Comparison of ENCODE assay signal across 1 cellular context in the genomic region with DNA sequence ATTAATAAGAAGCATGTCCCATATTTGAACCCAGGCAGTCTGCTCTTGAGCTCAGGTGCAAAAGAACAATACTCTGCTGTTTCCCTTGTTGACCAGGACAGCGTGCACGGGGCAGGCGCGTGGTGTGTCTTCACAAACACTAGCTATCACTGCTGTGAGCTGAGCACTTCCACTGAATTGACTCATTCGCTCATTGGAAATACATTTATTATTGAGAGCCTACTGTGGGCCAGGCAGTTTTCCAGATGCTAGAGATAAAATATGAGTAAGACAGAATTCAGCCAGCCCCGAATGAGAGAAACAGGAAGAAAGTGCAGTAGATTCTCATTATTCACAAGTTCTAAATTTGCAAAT.
TF ChIP-seq lines count a peak whose summit lies in the region.

No MANE protein-coding gene starts in this region.

TF ChIP-seq in K562, 482 proteins besides CTCF, POLR2A, EP300 and RAD21 (continued from another document and continues in another):
- TF ChIP-seq, protein P1, sequence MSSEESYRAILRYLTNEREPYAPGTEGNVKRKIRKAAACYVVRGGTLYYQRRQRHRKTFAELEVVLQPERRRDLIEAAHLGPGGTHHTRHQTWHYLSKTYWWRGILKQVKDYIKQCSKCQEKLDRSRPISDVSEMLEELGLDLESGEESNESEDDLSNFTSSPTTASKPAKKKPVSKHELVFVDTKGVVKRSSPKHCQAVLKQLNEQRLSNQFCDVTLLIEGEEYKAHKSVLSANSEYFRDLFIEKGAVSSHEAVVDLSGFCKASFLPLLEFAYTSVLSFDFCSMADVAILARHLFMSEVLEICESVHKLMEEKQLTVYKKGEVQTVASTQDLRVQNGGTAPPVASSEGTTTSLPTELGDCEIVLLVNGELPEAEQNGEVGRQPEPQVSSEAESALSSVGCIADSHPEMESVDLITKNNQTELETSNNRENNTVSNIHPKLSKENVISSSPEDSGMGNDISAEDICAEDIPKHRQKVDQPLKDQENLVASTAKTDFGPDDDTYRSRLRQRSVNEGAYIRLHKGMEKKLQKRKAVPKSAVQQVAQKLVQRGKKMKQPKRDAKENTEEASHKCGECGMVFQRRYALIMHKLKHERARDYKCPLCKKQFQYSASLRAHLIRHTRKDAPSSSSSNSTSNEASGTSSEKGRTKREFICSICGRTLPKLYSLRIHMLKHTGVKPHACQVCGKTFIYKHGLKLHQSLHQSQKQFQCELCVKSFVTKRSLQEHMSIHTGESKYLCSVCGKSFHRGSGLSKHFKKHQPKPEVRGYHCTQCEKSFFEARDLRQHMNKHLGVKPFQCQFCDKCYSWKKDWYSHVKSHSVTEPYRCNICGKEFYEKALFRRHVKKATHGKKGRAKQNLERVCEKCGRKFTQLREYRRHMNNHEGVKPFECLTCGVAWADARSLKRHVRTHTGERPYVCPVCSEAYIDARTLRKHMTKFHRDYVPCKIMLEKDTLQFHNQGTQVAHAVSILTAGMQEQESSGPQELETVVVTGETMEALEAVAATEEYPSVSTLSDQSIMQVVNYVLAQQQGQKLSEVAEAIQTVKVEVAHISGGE (CRISPR knock-in tag; IDR thresholded peaks at IDR 0.05) = no peak
- TF ChIP-seq, protein P2, sequence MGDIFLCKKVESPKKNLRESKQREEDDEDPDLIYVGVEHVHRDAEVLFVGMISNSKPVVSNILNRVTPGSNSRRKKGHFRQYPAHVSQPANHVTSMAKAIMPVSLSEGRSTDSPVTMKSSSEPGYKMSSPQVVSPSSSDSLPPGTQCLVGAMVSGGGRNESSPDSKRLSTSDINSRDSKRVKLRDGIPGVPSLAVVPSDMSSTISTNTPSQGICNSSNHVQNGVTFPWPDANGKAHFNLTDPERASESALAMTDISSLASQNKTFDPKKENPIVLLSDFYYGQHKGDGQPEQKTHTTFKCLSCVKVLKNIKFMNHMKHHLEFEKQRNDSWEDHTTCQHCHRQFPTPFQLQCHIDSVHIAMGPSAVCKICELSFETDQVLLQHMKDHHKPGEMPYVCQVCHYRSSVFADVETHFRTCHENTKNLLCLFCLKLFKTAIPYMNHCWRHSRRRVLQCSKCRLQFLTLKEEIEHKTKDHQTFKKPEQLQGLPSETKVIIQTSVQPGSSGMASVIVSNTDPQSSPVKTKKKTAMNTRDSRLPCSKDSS (IDR thresholded peaks at IDR 0.05; ENCODE audit: low read depth, partially characterized antibody) = no peak
- TF ChIP-seq SIX5 (IDR thresholded peaks at IDR 0.05; ENCODE audit: borderline replicate concordance in 1 of 2, insufficient read depth in 1 of 2, low read depth in 1 of 2, low read length in 2 of 2) (no peak), ZC3H4 (CRISPR knock-in tag; IDR thresholded peaks at IDR 0.05; ENCODE audit: borderline replicate concordance) (no peak), RAD51 (IDR thresholded peaks at IDR 0.05; ENCODE audit: borderline replicate concordance, low read depth) (no peak), HMGN3 (IDR thresholded peaks at IDR 0.05; ENCODE audit: borderline replicate concordance, extremely low read depth, insufficient read length, low read depth, low read length) (no peak), RBM25 (IDR thresholded peaks at IDR 0.05; ENCODE audit: low read depth, low read length, severe bottlenecking) (no peak), NRF1 (conservative IDR thresholded peaks at IDR 0.05 in 1 of 2, IDR thresholded peaks at IDR 0.05 in 1 of 2) (peak; percentile 44 to 57), MYC (IDR thresholded peaks at IDR 0.05; ENCODE audit: low read depth, low read length) (peak; percentile 44; the same call in 1 of the 2 replicates), MYC (CRISPR knock-in tag; IDR thresholded peaks at IDR 0.05; ENCODE audit: borderline replicate concordance, low read depth) (no peak), ESRRA (IDR thresholded peaks at IDR 0.05; ENCODE audit: borderline replicate concordance, low read depth) (no peak), SPI1 (IDR thresholded peaks at IDR 0.05; ENCODE audit: borderline replicate concordance, low read depth, low read length) (no peak), ZNF165 (CRISPR knock-in tag; IDR thresholded peaks at IDR 0.05; ENCODE audit: borderline replicate concordance) (no peak), TBP (optimal IDR thresholded peaks at IDR 0.05; ENCODE audit: low read depth, low read length) (no peak), HNRNPUL1 (IDR thresholded peaks at IDR 0.05; ENCODE audit: low read length) (no peak), RBM17 (IDR thresholded peaks at IDR 0.05; ENCODE audit: borderline replicate concordance, low read depth, low read length) (no peak), SRSF7 (optimal IDR thresholded peaks at IDR 0.05; ENCODE audit: low read depth, low read length) (no peak), ZNF311 (CRISPR knock-in tag; IDR thresholded peaks at IDR 0.05) (no peak), MTF1 (CRISPR knock-in tag; IDR thresholded peaks at IDR 0.05; ENCODE audit: borderline replicate concordance) (no peak), JUN (IDR thresholded peaks at IDR 0.05; ENCODE audit: borderline replicate concordance, low read depth, low read length) (no peak), JUN (CRISPR knock-in tag; IDR thresholded peaks at IDR 0.05; ENCODE audit: borderline replicate concordance) (no peak), CREBBP (IDR thresholded peaks at IDR 0.05; ENCODE audit: low read depth, low read length) (no peak), RNF2 (IDR thresholded peaks at IDR 0.05) (no peak), NCOR1 (IDR thresholded peaks at IDR 0.05) (no peak), CBFB (CRISPR knock-in tag; IDR thresholded peaks at IDR 0.05) (no peak), ZNF830 (CRISPR knock-in tag; IDR thresholded peaks at IDR 0.05) (no peak), NFE2 (IDR thresholded peaks at IDR 0.05; ENCODE audit: low read depth) (no peak), STAT5B (CRISPR knock-in tag; IDR thresholded peaks at IDR 0.05) (no peak), ZNF263 (CRISPR knock-in tag; IDR thresholded peaks at IDR 0.05; ENCODE audit: borderline replicate concordance) (no peak), FOSL1 (tag; conservative IDR thresholded peaks at IDR 0.05) (peak; percentile 64), LCOR (CRISPR knock-in tag; IDR thresholded peaks at IDR 0.05) (no peak), CHD1 (IDR thresholded peaks at IDR 0.05; ENCODE audit: low read length) (no peak), CC2D1A (IDR thresholded peaks at IDR 0.05) (no peak), ZNF134 (CRISPR knock-in tag; conservative IDR thresholded peaks at IDR 0.05) (no peak), KLF13 (tag; IDR thresholded peaks at IDR 0.05; ENCODE audit: borderline replicate concordance, low read depth) (no peak)
- TF ChIP-seq, protein P3, sequence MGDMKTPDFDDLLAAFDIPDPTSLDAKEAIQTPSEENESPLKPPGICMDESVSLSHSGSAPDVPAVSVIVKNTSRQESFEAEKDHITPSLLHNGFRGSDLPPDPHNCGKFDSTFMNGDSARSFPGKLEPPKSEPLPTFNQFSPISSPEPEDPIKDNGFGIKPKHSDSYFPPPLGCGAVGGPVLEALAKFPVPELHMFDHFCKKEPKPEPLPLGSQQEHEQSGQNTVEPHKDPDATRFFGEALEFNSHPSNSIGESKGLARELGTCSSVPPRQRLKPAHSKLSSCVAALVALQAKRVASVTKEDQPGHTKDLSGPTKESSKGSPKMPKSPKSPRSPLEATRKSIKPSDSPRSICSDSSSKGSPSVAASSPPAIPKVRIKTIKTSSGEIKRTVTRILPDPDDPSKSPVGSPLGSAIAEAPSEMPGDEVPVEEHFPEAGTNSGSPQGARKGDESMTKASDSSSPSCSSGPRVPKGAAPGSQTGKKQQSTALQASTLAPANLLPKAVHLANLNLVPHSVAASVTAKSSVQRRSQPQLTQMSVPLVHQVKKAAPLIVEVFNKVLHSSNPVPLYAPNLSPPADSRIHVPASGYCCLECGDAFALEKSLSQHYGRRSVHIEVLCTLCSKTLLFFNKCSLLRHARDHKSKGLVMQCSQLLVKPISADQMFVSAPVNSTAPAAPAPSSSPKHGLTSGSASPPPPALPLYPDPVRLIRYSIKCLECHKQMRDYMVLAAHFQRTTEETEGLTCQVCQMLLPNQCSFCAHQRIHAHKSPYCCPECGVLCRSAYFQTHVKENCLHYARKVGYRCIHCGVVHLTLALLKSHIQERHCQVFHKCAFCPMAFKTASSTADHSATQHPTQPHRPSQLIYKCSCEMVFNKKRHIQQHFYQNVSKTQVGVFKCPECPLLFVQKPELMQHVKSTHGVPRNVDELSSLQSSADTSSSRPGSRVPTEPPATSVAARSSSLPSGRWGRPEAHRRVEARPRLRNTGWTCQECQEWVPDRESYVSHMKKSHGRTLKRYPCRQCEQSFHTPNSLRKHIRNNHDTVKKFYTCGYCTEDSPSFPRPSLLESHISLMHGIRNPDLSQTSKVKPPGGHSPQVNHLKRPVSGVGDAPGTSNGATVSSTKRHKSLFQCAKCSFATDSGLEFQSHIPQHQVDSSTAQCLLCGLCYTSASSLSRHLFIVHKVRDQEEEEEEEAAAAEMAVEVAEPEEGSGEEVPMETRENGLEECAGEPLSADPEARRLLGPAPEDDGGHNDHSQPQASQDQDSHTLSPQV (IDR thresholded peaks at IDR 0.05) = peak; percentile 72
- TF ChIP-seq, protein P4, sequence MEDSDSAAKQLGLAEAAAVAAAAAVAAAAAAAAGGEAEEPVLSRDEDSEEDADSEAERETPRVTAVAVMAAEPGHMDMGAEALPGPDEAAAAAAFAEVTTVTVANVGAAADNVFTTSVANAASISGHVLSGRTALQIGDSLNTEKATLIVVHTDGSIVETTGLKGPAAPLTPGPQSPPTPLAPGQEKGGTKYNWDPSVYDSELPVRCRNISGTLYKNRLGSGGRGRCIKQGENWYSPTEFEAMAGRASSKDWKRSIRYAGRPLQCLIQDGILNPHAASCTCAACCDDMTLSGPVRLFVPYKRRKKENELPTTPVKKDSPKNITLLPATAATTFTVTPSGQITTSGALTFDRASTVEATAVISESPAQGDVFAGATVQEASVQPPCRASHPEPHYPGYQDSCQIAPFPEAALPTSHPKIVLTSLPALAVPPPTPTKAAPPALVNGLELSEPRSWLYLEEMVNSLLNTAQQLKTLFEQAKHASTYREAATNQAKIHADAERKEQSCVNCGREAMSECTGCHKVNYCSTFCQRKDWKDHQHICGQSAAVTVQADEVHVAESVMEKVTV (CRISPR knock-in tag; IDR thresholded peaks at IDR 0.05) = no peak
- TF ChIP-seq, protein P5, sequence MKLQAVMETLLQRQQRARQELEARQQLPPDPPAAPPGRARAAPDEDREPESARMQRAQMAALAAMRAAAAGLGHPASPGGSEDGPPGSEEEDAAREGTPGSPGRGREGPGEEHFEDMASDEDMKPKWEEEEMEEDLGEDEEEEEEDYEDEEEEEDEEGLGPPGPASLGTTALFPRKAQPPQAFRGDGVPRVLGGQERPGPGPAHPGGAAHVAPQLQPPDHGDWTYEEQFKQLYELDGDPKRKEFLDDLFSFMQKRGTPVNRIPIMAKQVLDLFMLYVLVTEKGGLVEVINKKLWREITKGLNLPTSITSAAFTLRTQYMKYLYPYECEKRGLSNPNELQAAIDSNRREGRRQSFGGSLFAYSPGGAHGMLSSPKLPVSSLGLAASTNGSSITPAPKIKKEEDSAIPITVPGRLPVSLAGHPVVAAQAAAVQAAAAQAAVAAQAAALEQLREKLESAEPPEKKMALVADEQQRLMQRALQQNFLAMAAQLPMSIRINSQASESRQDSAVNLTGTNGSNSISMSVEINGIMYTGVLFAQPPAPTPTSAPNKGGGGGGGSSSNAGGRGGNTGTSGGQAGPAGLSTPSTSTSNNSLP (IDR thresholded peaks at IDR 0.05; ENCODE audit: borderline replicate concordance, low read depth, low read length) = no peak
- TF ChIP-seq, protein P6, sequence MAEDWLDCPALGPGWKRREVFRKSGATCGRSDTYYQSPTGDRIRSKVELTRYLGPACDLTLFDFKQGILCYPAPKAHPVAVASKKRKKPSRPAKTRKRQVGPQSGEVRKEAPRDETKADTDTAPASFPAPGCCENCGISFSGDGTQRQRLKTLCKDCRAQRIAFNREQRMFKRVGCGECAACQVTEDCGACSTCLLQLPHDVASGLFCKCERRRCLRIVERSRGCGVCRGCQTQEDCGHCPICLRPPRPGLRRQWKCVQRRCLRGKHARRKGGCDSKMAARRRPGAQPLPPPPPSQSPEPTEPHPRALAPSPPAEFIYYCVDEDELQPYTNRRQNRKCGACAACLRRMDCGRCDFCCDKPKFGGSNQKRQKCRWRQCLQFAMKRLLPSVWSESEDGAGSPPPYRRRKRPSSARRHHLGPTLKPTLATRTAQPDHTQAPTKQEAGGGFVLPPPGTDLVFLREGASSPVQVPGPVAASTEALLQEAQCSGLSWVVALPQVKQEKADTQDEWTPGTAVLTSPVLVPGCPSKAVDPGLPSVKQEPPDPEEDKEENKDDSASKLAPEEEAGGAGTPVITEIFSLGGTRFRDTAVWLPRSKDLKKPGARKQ (CRISPR knock-in tag; IDR thresholded peaks at IDR 0.05) = no peak
- TF ChIP-seq, protein P7, sequence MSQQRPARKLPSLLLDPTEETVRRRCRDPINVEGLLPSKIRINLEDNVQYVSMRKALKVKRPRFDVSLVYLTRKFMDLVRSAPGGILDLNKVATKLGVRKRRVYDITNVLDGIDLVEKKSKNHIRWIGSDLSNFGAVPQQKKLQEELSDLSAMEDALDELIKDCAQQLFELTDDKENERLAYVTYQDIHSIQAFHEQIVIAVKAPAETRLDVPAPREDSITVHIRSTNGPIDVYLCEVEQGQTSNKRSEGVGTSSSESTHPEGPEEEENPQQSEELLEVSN (IDR thresholded peaks at IDR 0.05; ENCODE audit: borderline replicate concordance in 1 of 2, extremely low read depth in 1 of 2, insufficient read depth in 1 of 2, insufficient read length in 1 of 2, low read depth in 1 of 2, low read length in 1 of 2, poor library complexity in 1 of 2, severe bottlenecking in 1 of 2) = peak in 1 of 2 experiments; percentile 60
- TF ChIP-seq, protein P8, sequence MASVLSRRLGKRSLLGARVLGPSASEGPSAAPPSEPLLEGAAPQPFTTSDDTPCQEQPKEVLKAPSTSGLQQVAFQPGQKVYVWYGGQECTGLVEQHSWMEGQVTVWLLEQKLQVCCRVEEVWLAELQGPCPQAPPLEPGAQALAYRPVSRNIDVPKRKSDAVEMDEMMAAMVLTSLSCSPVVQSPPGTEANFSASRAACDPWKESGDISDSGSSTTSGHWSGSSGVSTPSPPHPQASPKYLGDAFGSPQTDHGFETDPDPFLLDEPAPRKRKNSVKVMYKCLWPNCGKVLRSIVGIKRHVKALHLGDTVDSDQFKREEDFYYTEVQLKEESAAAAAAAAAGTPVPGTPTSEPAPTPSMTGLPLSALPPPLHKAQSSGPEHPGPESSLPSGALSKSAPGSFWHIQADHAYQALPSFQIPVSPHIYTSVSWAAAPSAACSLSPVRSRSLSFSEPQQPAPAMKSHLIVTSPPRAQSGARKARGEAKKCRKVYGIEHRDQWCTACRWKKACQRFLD (CRISPR knock-in tag; IDR thresholded peaks at IDR 0.05) = no peak
- TF ChIP-seq, protein P9, sequence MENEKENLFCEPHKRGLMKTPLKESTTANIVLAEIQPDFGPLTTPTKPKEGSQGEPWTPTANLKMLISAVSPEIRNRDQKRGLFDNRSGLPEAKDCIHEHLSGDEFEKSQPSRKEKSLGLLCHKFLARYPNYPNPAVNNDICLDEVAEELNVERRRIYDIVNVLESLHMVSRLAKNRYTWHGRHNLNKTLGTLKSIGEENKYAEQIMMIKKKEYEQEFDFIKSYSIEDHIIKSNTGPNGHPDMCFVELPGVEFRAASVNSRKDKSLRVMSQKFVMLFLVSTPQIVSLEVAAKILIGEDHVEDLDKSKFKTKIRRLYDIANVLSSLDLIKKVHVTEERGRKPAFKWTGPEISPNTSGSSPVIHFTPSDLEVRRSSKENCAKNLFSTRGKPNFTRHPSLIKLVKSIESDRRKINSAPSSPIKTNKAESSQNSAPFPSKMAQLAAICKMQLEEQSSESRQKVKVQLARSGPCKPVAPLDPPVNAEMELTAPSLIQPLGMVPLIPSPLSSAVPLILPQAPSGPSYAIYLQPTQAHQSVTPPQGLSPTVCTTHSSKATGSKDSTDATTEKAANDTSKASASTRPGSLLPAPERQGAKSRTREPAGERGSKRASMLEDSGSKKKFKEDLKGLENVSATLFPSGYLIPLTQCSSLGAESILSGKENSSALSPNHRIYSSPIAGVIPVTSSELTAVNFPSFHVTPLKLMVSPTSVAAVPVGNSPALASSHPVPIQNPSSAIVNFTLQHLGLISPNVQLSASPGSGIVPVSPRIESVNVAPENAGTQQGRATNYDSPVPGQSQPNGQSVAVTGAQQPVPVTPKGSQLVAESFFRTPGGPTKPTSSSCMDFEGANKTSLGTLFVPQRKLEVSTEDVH (IDR thresholded peaks at IDR 0.05; ENCODE audit: low read depth, partially characterized antibody) = no peak
